In the genomic region with DNA sequence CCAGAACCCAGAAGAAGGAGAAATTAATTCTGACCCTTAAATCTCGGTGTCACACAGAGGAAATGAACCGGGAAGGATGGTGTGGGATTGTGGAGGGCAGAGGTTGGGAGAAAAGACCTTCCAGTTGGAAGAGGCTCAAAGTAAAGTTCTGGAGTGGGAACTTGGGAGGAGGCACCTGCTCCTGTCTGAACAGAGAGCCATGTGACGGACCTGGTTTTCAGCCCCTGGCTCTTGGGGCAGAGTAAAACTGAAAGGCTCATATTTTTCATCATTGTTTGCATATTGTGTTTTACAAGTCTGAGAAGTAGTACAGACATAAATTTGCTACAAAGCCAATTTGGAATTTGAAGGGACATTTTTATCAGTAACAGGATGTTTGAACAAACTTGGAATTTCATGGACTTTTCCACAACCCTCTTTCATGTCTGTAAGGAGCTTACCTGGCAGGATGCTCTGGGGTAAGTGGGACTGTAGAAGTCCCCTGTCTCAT, we compare ENCODE assay signal across 20 cellular contexts. TPM values are rescaled to one million over a fixed set of nuclear protein-coding genes. Genes with fewer than 3 reads are reported as not detected.
A peak's percentile ranks its signal among the peaks of the same experiment; 100 is the strongest.
DNase-seq lines count a peak whose midpoint lies in the region; ATAC-seq and TF ChIP-seq lines count a peak whose summit lies in the region.
"Had no signal": no experiment of that assay in that cellular context is flagged by ENCODE, and none has a peak within 500 bp of the region (broad histone marks: within the 10 kb centered on the region; RNA-seq: fewer than 3 reads in every experiment).

No MANE protein-coding gene starts in this region.

- intact Hi-C loops in dorsolateral prefrontal cortex (cut with DNase I), result no loop called here

- peaks cover 2% of the 10 kb centered on the region for H3K4me1 Mint-ChIP-seq in T-helper 17 cell
- H3K4me1 Mint-ChIP-seq in nephron progenitor cell, result peaks cover 52% of the 10 kb centered on the region
- peaks cover 11% of the 10 kb centered on the region for H3K4me1 Mint-ChIP-seq in glutamatergic neuron (ENCODE audit: low read depth, unreplicated experiment)

- no peaks in the 10 kb centered on the region for H3K36me3 ChIP-seq in thoracic aorta

- no peak overlapping the region for H3K4me3 ChIP-seq in dorsolateral prefrontal cortex
- no peak overlapping the region for H3K4me3 ChIP-seq in thoracic aorta
- H3K4me3 ChIP-seq: hepatocyte had no signal

- H3K9me3 ChIP-seq in T-helper 17 cell (ENCODE audit: control insufficient read depth, low read length, poor library complexity, severe bottlenecking) (no peaks in the 10 kb centered on the region), thoracic aorta (no peaks in the 10 kb centered on the region)

- TF ChIP-seq CTCF in dorsolateral prefrontal cortex (IDR thresholded peaks at IDR 0.05 in 54 of 56, conservative IDR thresholded peaks at IDR 0.05 in 2 of 56; ENCODE audit: low read depth in 1 of 56, partially characterized antibody in 56 of 56) (no peak), nephron progenitor cell (IDR thresholded peaks at IDR 0.05) (no peak), thoracic aorta (IDR thresholded peaks at IDR 0.05) (no peak), foreskin keratinocyte (conservative IDR thresholded peaks at IDR 0.05) (no peak), glutamatergic neuron (IDR thresholded peaks at IDR 0.05; ENCODE audit: partially characterized antibody, unreplicated experiment) (no peak)

- ATAC-seq in T-helper 17 cell (no peak), thoracic aorta (ENCODE audit: insufficient number of reproducible peaks, low FRiP score, low read depth) (no peak), HG03159 (IDR thresholded peaks at IDR 0.05; ENCODE audit: unreplicated experiment) (no peak), foreskin keratinocyte (no peak)
- ATAC-seq: activated CD8-positive, alpha-beta memory T cell treated with anti-CD3 and anti-CD28 coated beads, Interleukin-2, amount 10 ng/mL, durations not matched to agents 7 days and 5 days; esophagus mucosa had no signal

- H3K36me3 Mint-ChIP-seq in T-helper 17 cell (ENCODE audit: low read depth) (no peaks in the 10 kb centered on the region), nephron progenitor cell (ENCODE audit: low read depth) (no peaks in the 10 kb centered on the region), glutamatergic neuron (ENCODE audit: unreplicated experiment) (no peaks in the 10 kb centered on the region)

- H3K9me3 Mint-ChIP-seq in nephron progenitor cell, result no peaks in the 10 kb centered on the region
- H3K9me3 Mint-ChIP-seq in glutamatergic neuron (ENCODE audit: unreplicated experiment), result no peaks in the 10 kb centered on the region

- H3K27ac ChIP-seq in dorsolateral prefrontal cortex (peak overlapping the region in 57 of 59 donors; percentile 20 to 96 (median 82)), thoracic aorta (peak overlapping the region; percentile 18 to 47), foreskin keratinocyte (no peak overlapping the region)
- H3K27ac ChIP-seq: hepatocyte, KMS-11 had no signal

- no peaks in the 10 kb centered on the region for H3K27me3 ChIP-seq in dorsolateral prefrontal cortex
- H3K27me3 ChIP-seq in thoracic aorta (replicated peaks; ENCODE audit: insufficient read depth), result no peaks in the 10 kb centered on the region
- no peaks in the 10 kb centered on the region for H3K27me3 ChIP-seq in foreskin keratinocyte
- H3K27me3 ChIP-seq: hepatocyte had no signal

- no peaks in the 10 kb centered on the region for H3K27me3 Mint-ChIP-seq in T-helper 17 cell
- H3K27me3 Mint-ChIP-seq in nephron progenitor cell (ENCODE audit: low read depth, poor library complexity), result peaks cover 11% of the 10 kb centered on the region
- H3K27me3 Mint-ChIP-seq in glutamatergic neuron (ENCODE audit: unreplicated experiment), result peaks cover 3% of the 10 kb centered on the region
- H3K27me3 Mint-ChIP-seq: activated CD8-positive, alpha-beta memory T cell treated with anti-CD3 and anti-CD28 coated beads, Interleukin-2, amount 10 ng/mL, durations not matched to agents 7 days and 5 days had no signal

- H3K27ac Mint-ChIP-seq in T-helper 17 cell (peak overlapping the region; percentile 37), nephron progenitor cell (peak overlapping the region; percentile 36), glutamatergic neuron (ENCODE audit: unreplicated experiment) (no peak overlapping the region)
- H3K27ac Mint-ChIP-seq: activated CD8-positive, alpha-beta memory T cell treated with anti-CD3 and anti-CD28 coated beads, Interleukin-2, amount 10 ng/mL, durations not matched to agents 7 days and 5 days had no signal

- H3K4me3 Mint-ChIP-seq in T-helper 17 cell, result no peak overlapping the region
- H3K4me3 Mint-ChIP-seq in nephron progenitor cell, result no peak overlapping the region
- H3K4me3 Mint-ChIP-seq in glutamatergic neuron (ENCODE audit: unreplicated experiment), result no peak overlapping the region
- H3K4me3 Mint-ChIP-seq: activated CD8-positive, alpha-beta memory T cell treated with anti-CD3 and anti-CD28 coated beads, Interleukin-2, amount 10 ng/mL, durations not matched to agents 7 days and 5 days had no signal

- peaks cover 20 to 27% of the 10 kb centered on the region in 2 donors for H3K4me1 ChIP-seq in thoracic aorta (ENCODE audit: control insufficient read depth in 1 of 2, low read depth in 2 of 2)
- H3K4me1 ChIP-seq in foreskin keratinocyte, result peaks cover 4% of the 10 kb centered on the region

- no peak for DNase-seq in T-helper 17 cell
- no peak for DNase-seq in dorsolateral prefrontal cortex
- no peak for DNase-seq in nephron progenitor cell
- DNase-seq in thoracic aorta (ENCODE audit: low spot score), result no peak
- DNase-seq in NCI-H146 treated with DMSO at 0.1 percent for 48 hours (lab: John Stamatoyannopoulos, UW; ENCODE audit: unreplicated experiment), result no peak
- DNase-seq in foreskin keratinocyte, result no peak
- no peak for DNase-seq in glutamatergic neuron
- DNase-seq: activated CD4-positive, alpha-beta T cell treated with anti-CD3 and anti-CD28 coated beads for 1 hour; activated CD8-positive, alpha-beta memory T cell treated with anti-CD3 and anti-CD28 coated beads, Interleukin-2, amount 10 ng/mL, durations not matched to agents 7 days and 5 days; activated effector memory CD4-positive, alpha-beta T cell treated with anti-CD3 and anti-CD28 coated beads, Interleukin-2, amount 50 U/mL, for 16 hours; aorta; COR-L47; cortex of kidney; NCI-H1417; NCI-H226; SIG-M5 had no signal

RNA-seq across cellular contexts. Expression of a gene that starts 24.4 kb away (rescaled TPM):
- total RNA-seq in T-helper 17 cell, result 100 to 1,000 TPM in 1 of 2 donors, 10 to 100 TPM in 1; 96.6 to 140 TPM
- total RNA-seq in dorsolateral prefrontal cortex, result 100 to 1,000 TPM in 117 of 120 experiments, 10 to 100 TPM in 3; 93.3 to 297 (median 156) TPM
- total RNA-seq in thoracic aorta, result 100 to 1,000 TPM in 1 of 2 donors, 10 to 100 TPM in 1; 89.0 to 105 TPM
- 36.9 and 53.3 TPM in 2 replicates for total RNA-seq in foreskin keratinocyte
- polyA plus RNA-seq in foreskin keratinocyte, result 20.2 and 24.2 TPM in 2 replicates
- total RNA-seq in glutamatergic neuron (ENCODE audit: unreplicated experiment), result 104 TPM
